ENCODE assay signal across 16 cellular contexts in genomic region chr2:234451242-234451641, GRCh38. TPM values are rescaled to one million over a fixed set of nuclear protein-coding genes. Genes with fewer than 3 reads are reported as not detected.
DNase-seq lines count a peak whose midpoint lies in the region; ATAC-seq, FAIRE-seq and TF ChIP-seq lines count a peak whose summit lies in the region.
"Had no signal": no experiment of that assay in that cellular context is flagged by ENCODE, and none has a peak within 500 bp of the region (broad histone marks: within the 10 kb centered on the region; RNA-seq: fewer than 3 reads in every experiment).

No MANE protein-coding gene starts in this region.

- H4K91ac ChIP-seq in neuronal stem cell (ENCODE audit: low read depth, low read length, poor library complexity) = no peak overlapping the region

- no peaks in the 10 kb centered on the region for H4K20me1 ChIP-seq in PC-3 (ENCODE audit: low read length)

- peak; percentile 39 for DNase-seq in activated T-cell treated with anti-CD3 and anti-CD28 coated beads, Interleukin-2, amount 50 U/mL, for 1 hour
- no peak for DNase-seq in activated T-cell treated with anti-CD3 and anti-CD28 coated beads for 4 hours
- no peak for DNase-seq in PC-3
- DNase-seq in bronchial epithelial cell (ENCODE audit: low read depth) = no peak
- no peak for DNase-seq in neuronal stem cell (ENCODE audit: low spot score)
- no peak for DNase-seq in effector CD4-positive, alpha-beta T cell
- DNase-seq in NOMO-1 treated with dmso at 0.1 percent for 144 hours (lab: John Stamatoyannopoulos, UW; ENCODE audit: unreplicated experiment) = no peak
- DNase-seq: mesendoderm, NCI-H2107, Right ventricle myocardium superior, small intestine had no signal

- POLR2A ChIA-PET in PC-3 (lab: Charles Lee; ENCODE audit: unreplicated experiment) = no interaction called here

- H4K8ac ChIP-seq in neuronal stem cell (ENCODE audit: low read depth, low read length) = no peak overlapping the region

- H3K79me1 ChIP-seq in neuronal stem cell (ENCODE audit: low read depth, low read length) = no peaks in the 10 kb centered on the region

- peak overlapping the region; percentile 18 for H2AK5ac ChIP-seq in neuronal stem cell (ENCODE audit: low read depth, low read length)

- TF ChIP-seq CTCF in PC-3 (conservative IDR thresholded peaks at IDR 0.05; ENCODE audit: low read depth, low read length) (no peak), bronchial epithelial cell (IDR thresholded peaks at IDR 0.05; ENCODE audit: insufficient read depth, low read length, severe bottlenecking) (no peak)

- no TSS peak for BruUV-seq in PC-3 (replicated peaks; lab: Mats Ljungman, UMichigan)

- intact Hi-C loops in PC-3 (cut with micrococcal nuclease) = no loop called here

- H3K9me3 ChIP-seq in PC-3 (ENCODE audit: low read length) (no peaks in the 10 kb centered on the region), neuronal stem cell (replicated peaks in 1 of 2; ENCODE audit: control insufficient read depth in 2 of 2, insufficient read depth in 1 of 2, low read depth in 1 of 2, low read length in 2 of 2) (peaks cover 0 to 7% of the 10 kb centered on the region in 2 donors)
- H3K9me3 ChIP-seq: ascending aorta had no signal

- peak overlapping the region; percentile 30 for H2BK12ac ChIP-seq in neuronal stem cell (ENCODE audit: low read length)

- peaks cover 21% of the 10 kb centered on the region for H3K4me1 ChIP-seq in PC-3 (ENCODE audit: insufficient read depth, low read length)
- H3K4me1 ChIP-seq in neuronal stem cell (ENCODE audit: control insufficient read depth in 2 of 2, insufficient read depth in 1 of 2, low read depth in 1 of 2, low read length in 2 of 2) = peaks cover 33 to 35% of the 10 kb centered on the region in 2 donors
- H3K4me1 ChIP-seq: ascending aorta had no signal

- H3K4me3 ChIP-seq in PC-3 (ENCODE audit: low read length) (no peak overlapping the region), bronchial epithelial cell (ENCODE audit: low read depth, low read length) (no peak overlapping the region), neuronal stem cell (ENCODE audit: low read length in 2 of 2) (no peak overlapping the region)
- H3K4me3 ChIP-seq: ascending aorta had no signal

- peak overlapping the region; percentile 68 for H3K18ac ChIP-seq in neuronal stem cell (ENCODE audit: low read length)

- H2BK5ac ChIP-seq in neuronal stem cell (ENCODE audit: low read length) = no peak overlapping the region

- no peak overlapping the region for H3K4ac ChIP-seq in neuronal stem cell (ENCODE audit: low read length)

- H3K27ac ChIP-seq in PC-3 (ENCODE audit: low read length) (peak overlapping the region; percentile 85), neuronal stem cell (replicated peaks; ENCODE audit: low read length) (peak overlapping the region; percentile 57)

- H3K27me3 ChIP-seq in PC-3 (ENCODE audit: low read length) (no peaks in the 10 kb centered on the region), bronchial epithelial cell (ENCODE audit: control insufficient read depth, insufficient read depth, low read length) (no peaks in the 10 kb centered on the region), neuronal stem cell (ENCODE audit: control insufficient read depth in 3 of 3, insufficient read depth in 3 of 3, low read depth in 1 of 3, low read length in 3 of 3) (no peaks in the 10 kb centered on the region)
- H3K27me3 ChIP-seq: ascending aorta had no signal

- H3K23ac ChIP-seq in neuronal stem cell (ENCODE audit: low read depth, low read length, poor library complexity) = no peak overlapping the region

- no peak overlapping the region for H2AFZ ChIP-seq in PC-3 (ENCODE audit: low read length)
- H2AFZ ChIP-seq in neuronal stem cell (ENCODE audit: low read length) = no peak overlapping the region

- no peak overlapping the region for H3K14ac ChIP-seq in neuronal stem cell (ENCODE audit: low read length)

- H3K79me2 ChIP-seq in PC-3 (ENCODE audit: low read length) = no peaks in the 10 kb centered on the region

- no peak for ATAC-seq in PC-3
- no peak for ATAC-seq in HG03521 (IDR thresholded peaks at IDR 0.05; ENCODE audit: unreplicated experiment)

- peaks cover 3% of the 10 kb centered on the region for H3F3A ChIP-seq in PC-3 (ENCODE audit: low read length, unreplicated experiment)

- CTCF ChIA-PET in PC-3 (lab: Charles Lee) = interaction anchor here (0.5 kb wide), 1 partner anchor 666 kb away, joined by 3 read pairs; no protein-coding TSS in a partner anchor

- H3K36me3 ChIP-seq in PC-3 (ENCODE audit: low read depth, low read length) (no peaks in the 10 kb centered on the region), bronchial epithelial cell (ENCODE audit: control insufficient read depth, insufficient read depth, low read length) (no peaks in the 10 kb centered on the region), neuronal stem cell (replicated peaks in 1 of 2; ENCODE audit: control insufficient read depth in 2 of 2, insufficient read depth in 2 of 2, low read length in 2 of 2) (no peaks in the 10 kb centered on the region)
- H3K36me3 ChIP-seq: ascending aorta had no signal

- no CpG with 5 or more reads among the region's 2 CpGs for WGBS in neuronal stem cell (ENCODE audit: extremely low coverage in 2 of 2, insufficient read length in 2 of 2, insufficient replicate concordance in 1 of 2), 2 donors

- H2BK15ac ChIP-seq in neuronal stem cell (ENCODE audit: low read length) = no peak overlapping the region

- peak overlapping the region; percentile 14 for H2BK120ac ChIP-seq in neuronal stem cell (ENCODE audit: low read depth, low read length)

- peak; percentile 7 for FAIRE-seq in bronchial epithelial cell (lab: Jason Lieb, UNC)
- FAIRE-seq: frontal cortex, HTR-8/SVneo, small intestine, TTC549 had no signal

- no peaks in the 10 kb centered on the region for H3K9me2 ChIP-seq in PC-3 (replicated peaks; ENCODE audit: low read length)

- H3K4me2 ChIP-seq in PC-3 (ENCODE audit: low read length) (peak overlapping the region; percentile 42), neuronal stem cell (ENCODE audit: insufficient read depth, low read length, poor library complexity, severe bottlenecking) (no peak overlapping the region)

- peak overlapping the region; percentile 48 for H3K9ac ChIP-seq in PC-3 (ENCODE audit: low read length)
- H3K9ac ChIP-seq in neuronal stem cell (ENCODE audit: low read depth, low read length, poor library complexity) = no peak overlapping the region

RNA-seq across cellular contexts. Expression of gene ARL4C, which starts 45.6 kb away (rescaled TPM):
- total RNA-seq in PC-3 (2014; rRNA removed) = 19.9 and 21.7 TPM in 2 replicates
- total RNA-seq in bronchial epithelial cell = 7.8 and 9.5 TPM in 2 replicates
- polyA plus RNA-seq in neuronal stem cell (2013, experiment 1 of 2) = 123 TPM
- 127 TPM for polyA plus RNA-seq in neuronal stem cell (2013, experiment 2 of 2)
